In genomic region chr12:13135336-13136178, GRCh38 we compare ENCODE assay signal across 8 cellular contexts. TPM values are rescaled to one million over a fixed set of nuclear protein-coding genes. Genes with fewer than 3 reads are reported as not detected.
A peak's percentile ranks its signal among the peaks of the same experiment; 100 is the strongest.
DNase-seq lines count a peak whose midpoint lies in the region; ATAC-seq and TF ChIP-seq lines count a peak whose summit lies in the region.

No MANE protein-coding gene starts in this region.

- H3K4me1 Mint-ChIP-seq in WTC11 = peaks cover 15% of the 10 kb centered on the region
- H3K4me1 Mint-ChIP-seq in activated T-cell treated with anti-CD3 and anti-CD28 coated beads, Interleukin-2, amount 50 U/mL, for 4 hours (ENCODE audit: low read depth) = no peaks in the 10 kb centered on the region

- DNase-seq in G401 (ENCODE audit: low spot score) (peak; percentile 78), WTC11 (ENCODE audit: low spot score) (peak; percentile 30), left cardiac atrium (peak; percentile 37), gastrocnemius medialis (peak; percentile 20 to 55), NCI-H2107 (lab: John Stamatoyannopoulos, UW) (no peak)
- DNase-seq in effector memory CD4-positive, alpha-beta T cell = no peak
- no peak for DNase-seq in activated T-cell treated with anti-CD3 and anti-CD28 coated beads, Interleukin-2, amount 50 U/mL, for 4 hours

- H3K4me3 ChIP-seq in gastrocnemius medialis = no peak overlapping the region
- H3K4me3 ChIP-seq in effector memory CD4-positive, alpha-beta T cell (ENCODE audit: insufficient read depth, low read depth, low read length, poor library complexity, severe bottlenecking) = no peak overlapping the region

- ATAC-seq in WTC11 (peak; percentile 92), left cardiac atrium (peak; percentile 91 to 97), gastrocnemius medialis (peak; percentile 49 to 63), HG02884 (IDR thresholded peaks at IDR 0.05; ENCODE audit: unreplicated experiment) (no peak)
- ATAC-seq in activated T-cell treated with anti-CD3 and anti-CD28 coated beads, Interleukin-2, amount 50 U/mL, for 4 hours = no peak

- POLR2A ChIA-PET in WTC11 (lab: Charles Lee) = no interaction called here

- H3K27me3 Mint-ChIP-seq in WTC11 (ENCODE audit: low read depth) = no peaks in the 10 kb centered on the region
- peaks cover 2% of the 10 kb centered on the region for H3K27me3 Mint-ChIP-seq in activated T-cell treated with anti-CD3 and anti-CD28 coated beads, Interleukin-2, amount 50 U/mL, for 4 hours (ENCODE audit: low read depth)

- 0 out of 2 replicates have a peak, but pooled peaks cover 5% of the 10 kb centered on the region for H3K9me3 Mint-ChIP-seq in WTC11
- H3K9me3 Mint-ChIP-seq in activated T-cell treated with anti-CD3 and anti-CD28 coated beads, Interleukin-2, amount 50 U/mL, for 4 hours = no peaks in the 10 kb centered on the region

- intact Hi-C loops in left cardiac atrium (cut with DNase I) (no loop called here), gastrocnemius medialis (cut with DNase I; ENCODE audit: low total_unique reads) (no loop called here)

- H3K27me3 ChIP-seq in gastrocnemius medialis = no peaks in the 10 kb centered on the region
- H3K27me3 ChIP-seq in effector memory CD4-positive, alpha-beta T cell (replicated peaks; ENCODE audit: control insufficient read depth, insufficient read depth, low read length, poor library complexity, severe bottlenecking) = no peaks in the 10 kb centered on the region

- no peaks in the 10 kb centered on the region for H3K36me3 Mint-ChIP-seq in WTC11
- H3K36me3 Mint-ChIP-seq in activated T-cell treated with anti-CD3 and anti-CD28 coated beads, Interleukin-2, amount 50 U/mL, for 4 hours (ENCODE audit: insufficient read depth) = no peaks in the 10 kb centered on the region

- in situ Hi-C loops in G401 (cut with HindIII; ENCODE audit: low sequenced_read_pairs) = no loop called here
- in situ Hi-C loops in gastrocnemius medialis (cut with MboI; ENCODE audit: low sequenced_read_pairs in 4 of 4) = no loop called here

- TF ChIP-seq POLR2A in gastrocnemius medialis (IDR thresholded peaks at IDR 0.05) = no peak

- H3K36me3 ChIP-seq in gastrocnemius medialis = no peaks in the 10 kb centered on the region
- no peaks in the 10 kb centered on the region for H3K36me3 ChIP-seq in effector memory CD4-positive, alpha-beta T cell (ENCODE audit: control insufficient read depth, insufficient read depth, low read length)

- H3K9me3 ChIP-seq in gastrocnemius medialis = no peaks in the 10 kb centered on the region
- no peaks in the 10 kb centered on the region for H3K9me3 ChIP-seq in effector memory CD4-positive, alpha-beta T cell (ENCODE audit: control insufficient read depth, low read length)

- TF ChIP-seq CTCF in WTC11 (IDR thresholded peaks at IDR 0.05) = no peak
- no peak for TF ChIP-seq CTCF in gastrocnemius medialis (IDR thresholded peaks at IDR 0.05 in 4 of 5, conservative IDR thresholded peaks at IDR 0.05 in 1 of 5)

- CTCF ChIA-PET in WTC11 (lab: Charles Lee) = interaction anchor here (0.5 to 1.8 kb wide), 7 partner anchors 36 to 674 kb away, joined by 3 to 9 read pairs (median 4); no protein-coding TSS in a partner anchor

- H3K27ac ChIP-seq in gastrocnemius medialis = no peak overlapping the region
- H3K27ac ChIP-seq in effector memory CD4-positive, alpha-beta T cell (ENCODE audit: insufficient read depth, low read length, poor library complexity, severe bottlenecking) = no peak overlapping the region

- H3K27ac Mint-ChIP-seq in WTC11 = peak overlapping the region; percentile 52; the same call in 1 of the 2 replicates

- no peaks in the 10 kb centered on the region for H3K4me1 ChIP-seq in gastrocnemius medialis
- H3K4me1 ChIP-seq in effector memory CD4-positive, alpha-beta T cell (ENCODE audit: control insufficient read depth, insufficient read depth, low read length, poor library complexity, severe bottlenecking) = no peaks in the 10 kb centered on the region

- H3K4me3 Mint-ChIP-seq in WTC11 = no peak overlapping the region
- no peak overlapping the region for H3K4me3 Mint-ChIP-seq in activated T-cell treated with anti-CD3 and anti-CD28 coated beads, Interleukin-2, amount 50 U/mL, for 4 hours

TF ChIP-seq in WTC11, 78 proteins besides CTCF, POLR2A, EP300 and RAD21 (continues in another document):
- TF ChIP-seq ZNF671 (CRISPR knock-in tag; IDR thresholded peaks at IDR 0.05) = no peak
- no peak for TF ChIP-seq ZBTB21 (CRISPR knock-in tag; IDR thresholded peaks at IDR 0.05; ENCODE audit: borderline replicate concordance)
- no peak for TF ChIP-seq NR3C1 (CRISPR knock-in tag; conservative IDR thresholded peaks at IDR 0.05; ENCODE audit: low read depth)
- no peak for TF ChIP-seq GTF2I (CRISPR knock-in tag; conservative IDR thresholded peaks at IDR 0.05)
- no peak for TF ChIP-seq TEAD4 (CRISPR knock-in tag; IDR thresholded peaks at IDR 0.05)
- no peak for TF ChIP-seq ARID4B (CRISPR knock-in tag; IDR thresholded peaks at IDR 0.05; ENCODE audit: borderline replicate concordance)
- TF ChIP-seq USF2 (CRISPR knock-in tag; IDR thresholded peaks at IDR 0.05) = no peak
- no peak for TF ChIP-seq ATF2 (CRISPR knock-in tag; IDR thresholded peaks at IDR 0.05; ENCODE audit: borderline replicate concordance, low read depth)
- no peak for TF ChIP-seq ZNF138 (CRISPR knock-in tag; conservative IDR thresholded peaks at IDR 0.05)
- TF ChIP-seq IRF2 (CRISPR knock-in tag; IDR thresholded peaks at IDR 0.05; ENCODE audit: borderline replicate concordance, low read depth) = no peak
- TF ChIP-seq TP53 (CRISPR knock-in tag; IDR thresholded peaks at IDR 0.05) = no peak

RNA-seq across cellular contexts. Expression of gene GSG1, which starts 32.1 kb away (rescaled TPM):
- 197 and 253 TPM in 2 replicates for total RNA-seq in G401 (2014; rRNA removed; shearing (Covaris generic))
- total RNA-seq in WTC11 (2021) = 0.21 to 0.28 TPM in 2 of 3 replicates, not detected in the other
- not detected for total RNA-seq in left cardiac atrium
- not detected for total RNA-seq in gastrocnemius medialis
- total RNA-seq in activated T-cell treated with anti-CD3 and anti-CD28 coated beads, Interleukin-2, amount 50 U/mL, for 4 hours = not detected

Comparison
In these comparisons a context has a peak if more than half of its experiments do, and no peak if none do; other contexts are left out.
1. DNase-seq: peak in G401 (single experiment), WTC11 (single experiment), left cardiac atrium (single experiment) and gastrocnemius medialis (2 of 2); none in NCI-H2107 (single experiment), effector memory CD4-positive, alpha-beta T cell (0 of 3) and activated T-cell treated with anti-CD3 and anti-CD28 coated beads, Interleukin-2, amount 50 U/mL, for 4 hours (single experiment).
2. ATAC-seq: peak in WTC11 (single experiment), left cardiac atrium (2 of 2) and gastrocnemius medialis (2 of 2); none in HG02884 (single experiment) and activated T-cell treated with anti-CD3 and anti-CD28 coated beads, Interleukin-2, amount 50 U/mL, for 4 hours (0 of 2).
3. RNA of gene GSG1, which starts 32.1 kb away (total RNA-seq): 197 to 253 TPM in G401; 0.21 to 0.28 TPM in WTC11, not detected in left cardiac atrium, not detected in gastrocnemius medialis and not detected in activated T-cell treated with anti-CD3 and anti-CD28 coated beads, Interleukin-2, amount 50 U/mL, for 4 hours; every median in the first group is over 100 times any median in the second.